Comparison of ENCODE assay signal across 1 cellular context in genomic region chr10:79023489-79024162, GRCh38.
TF ChIP-seq lines count a peak whose summit lies in the region.

No MANE protein-coding gene starts in this region.

TF ChIP-seq in Ishikawa, 13 proteins besides CTCF, POLR2A, EP300 and RAD21:
- TF ChIP-seq REST (IDR thresholded peaks at IDR 0.05; ENCODE audit: low read depth) (no peak), NFIC (IDR thresholded peaks at IDR 0.05) (0 out of 2 replicates have a peak, but pooled peaks have one; percentile 28)
